Comparison of ENCODE assay signal across 8 cellular contexts in genomic region chr12:120110550-120111501, GRCh38. TPM values are rescaled to one million over a fixed set of nuclear protein-coding genes. Genes with fewer than 3 reads are reported as not detected.
DNase-seq lines count a peak whose midpoint lies in the region; ATAC-seq and TF ChIP-seq lines count a peak whose summit lies in the region.

No MANE protein-coding gene starts in this region.

- H3K4me3 ChIP-seq in GM23338 (no peak overlapping the region), lower lobe of right lung (no peak overlapping the region), tibial artery (no peak overlapping the region)

- CTCF ChIA-PET in GM10248 (lab: Yijun Ruan, JAX) = interaction anchor here (0.7 to 2.0 kb wide), 4 partner anchors 9 to 90 kb away, joined by 3 to 10 read pairs (median 6); partner anchors contain the start of gene RPLP0

- peaks cover 3% of the 10 kb centered on the region for H4K20me1 ChIP-seq in GM23338 (replicated peaks; ENCODE audit: insufficient read depth)

- no peak overlapping the region for H3K4me3 Mint-ChIP-seq in GM23338

- H3K9me3 Mint-ChIP-seq in GM23338 = no peaks in the 10 kb centered on the region

- ATAC-seq in GM23338 = peak; percentile 73
- ATAC-seq in lower lobe of right lung = peak; percentile 79 to 93

- H3K9me3 ChIP-seq in lower lobe of right lung (no peaks in the 10 kb centered on the region), tibial artery (no peaks in the 10 kb centered on the region)

- no peak overlapping the region for H2AFZ ChIP-seq in GM23338

- peak; percentile 14 for TF ChIP-seq CTCF in GM10248 (IDR thresholded peaks at IDR 0.05; ENCODE audit: control extremely low read depth, extremely low read depth, low read depth, missing control alignments)
- no peak for TF ChIP-seq CTCF in GM23338 (conservative IDR thresholded peaks at IDR 0.05; ENCODE audit: low read depth in 2 of 2)
- TF ChIP-seq CTCF in lower lobe of right lung (IDR thresholded peaks at IDR 0.05) = no peak
- no peak for TF ChIP-seq CTCF in tibial artery (IDR thresholded peaks at IDR 0.05)

- peaks cover 43% of the 10 kb centered on the region for H3K4me1 Mint-ChIP-seq in GM23338

- H3F3A ChIP-seq in GM23338 (replicated peaks; ENCODE audit: low read depth) = peaks cover 8% of the 10 kb centered on the region; the same call in 1 of the 2 replicates

- H3K27ac ChIP-seq in GM23338 (ENCODE audit: low read depth) (peak overlapping the region; percentile 73), lower lobe of right lung (peak overlapping the region; percentile 62), tibial artery (no peak overlapping the region)

- H3K36me3 ChIP-seq in GM23338 (ENCODE audit: insufficient read depth) (no peaks in the 10 kb centered on the region; the same call in 1 of the 2 replicates), lower lobe of right lung (peaks cover 40% of the 10 kb centered on the region), tibial artery (peaks cover 0 to 18% (median 7%) of the 10 kb centered on the region in 3 donors)

- intact Hi-C loops in lower lobe of right lung (cut with DNase I) (no loop called here), tibial artery (cut with DNase I; ENCODE audit: low total_unique reads) (no loop called here)

- H3K4me1 ChIP-seq in GM23338 (ENCODE audit: insufficient read depth) (peaks cover 28% of the 10 kb centered on the region), lower lobe of right lung (peaks cover 49% of the 10 kb centered on the region), tibial artery (peaks cover 0 to 50% (median 22%) of the 10 kb centered on the region in 4 donors)

- H3K4me2 ChIP-seq in GM23338 = peak overlapping the region; percentile 40; the same call in 1 of the 2 replicates

- H3K36me3 Mint-ChIP-seq in GM23338 (ENCODE audit: low read depth) = peaks cover 47% of the 10 kb centered on the region

- H3K79me2 ChIP-seq in GM23338 (replicated peaks; ENCODE audit: insufficient read depth) = peaks cover 98% of the 10 kb centered on the region

- H3K27me3 Mint-ChIP-seq in GM23338 (ENCODE audit: insufficient read depth, low read depth, poor library complexity) = peaks cover 9% of the 10 kb centered on the region

- POLR2A ChIA-PET in GM10248 (lab: Yijun Ruan, JAX) = no interaction called here

- DNase-seq in GM10248 (ENCODE audit: extremely low spot score) = peak; percentile 71
- peak; percentile 47 for DNase-seq in GM23338 (ENCODE audit: low spot score)
- DNase-seq in NOMO-1 (lab: John Stamatoyannopoulos, UW; ENCODE audit: unreplicated experiment in 2 of 2) = peak; percentile 62 to 75
- peak; percentile 43 for DNase-seq in activated gamma-delta T cell treated with Interleukin-2 at 50 U/mL for 16 hours
- DNase-seq in lower lobe of right lung = peak; percentile 88
- DNase-seq in tibial artery = peak; percentile 75 to 84
- DNase-seq in AG20443 (ENCODE audit: low spot score) = no peak
- DNase-seq in HuH-7.5 (ENCODE audit: low spot score) = no peak

- H3K9me2 ChIP-seq in GM23338 (ENCODE audit: insufficient read depth) = no peaks in the 10 kb centered on the region

- H3K27me3 ChIP-seq in GM23338 (ENCODE audit: insufficient read depth) (no peaks in the 10 kb centered on the region), lower lobe of right lung (ENCODE audit: low read depth) (no peaks in the 10 kb centered on the region), tibial artery (no peaks in the 10 kb centered on the region)

- peak overlapping the region; percentile 95 for H3K27ac Mint-ChIP-seq in GM23338

TF ChIP-seq in GM23338, 12 proteins besides CTCF, POLR2A, EP300 and RAD21:
- TF ChIP-seq POLR2AphosphoS5 (IDR thresholded peaks at IDR 0.05; ENCODE audit: low read depth) = no peak
- TF ChIP-seq NANOG (IDR thresholded peaks at IDR 0.05; ENCODE audit: borderline replicate concordance) = no peak
- TF ChIP-seq EZH2 (IDR thresholded peaks at IDR 0.05; ENCODE audit: low read depth, unreplicated experiment) = no peak
- TF ChIP-seq STAT1 (IDR thresholded peaks at IDR 0.05; ENCODE audit: unreplicated experiment) = no peak
- TF ChIP-seq CREB1 (CRISPR knock-in tag; IDR thresholded peaks at IDR 0.05; ENCODE audit: low read depth) = no peak
- no peak for TF ChIP-seq ZNF331 (CRISPR knock-in tag; IDR thresholded peaks at IDR 0.05; ENCODE audit: low read depth)

RNA-seq across cellular contexts. Expression of gene RAB35, which starts 5.7 kb away (rescaled TPM):
- total RNA-seq in GM23338 (2014; rRNA removed; shearing (Covaris generic)) = 15.9 and 16.9 TPM in 2 replicates
- polyA plus RNA-seq in GM23338 (2016; fragmentation: Nextera tagmentation; extraction: Ambion mirVana) = 9.9 and 12.6 TPM in 2 replicates
- total RNA-seq in lower lobe of right lung = 48.2 TPM

Comparison
In these comparisons a context has a peak if more than half of its experiments do, and no peak if none do; other contexts are left out.
1. DNase-seq: peak in GM10248 (single experiment), GM23338 (single experiment), NOMO-1 (2 of 2), activated gamma-delta T cell treated with Interleukin-2 at 50 U/mL for 16 hours (single experiment), lower lobe of right lung (single experiment) and tibial artery (2 of 2); none in AG20443 (single experiment) and HuH-7.5 (single experiment).
2. H3K27ac ChIP-seq: peak in GM23338 (single experiment) and lower lobe of right lung (single experiment); none in tibial artery (0 of 2).